In genomic region chr21:33480481-33481103, GRCh38 we compare ENCODE assay signal across 8 cellular contexts. TPM values are rescaled to one million over a fixed set of nuclear protein-coding genes. Genes with fewer than 3 reads are reported as not detected.
DNase-seq lines count a peak whose midpoint lies in the region; ATAC-seq and TF ChIP-seq lines count a peak whose summit lies in the region.

No MANE protein-coding gene starts in this region.

- peak overlapping the region; percentile 95 for H4K8ac ChIP-seq in trophoblast cell (ENCODE audit: low read depth, low read length)

- H3K4me2 ChIP-seq in DOHH2 (ENCODE audit: low read length) (peak overlapping the region; percentile 61), trophoblast cell (ENCODE audit: low read length) (peak overlapping the region; percentile 89)

- H3K18ac ChIP-seq in trophoblast cell (ENCODE audit: low read length): peak overlapping the region; percentile 94

- H2AK5ac ChIP-seq in trophoblast cell (ENCODE audit: low read length): no peak overlapping the region

- peaks cover 30% of the 10 kb centered on the region for H3K79me2 ChIP-seq in DOHH2 (ENCODE audit: control insufficient read depth, low read length)
- peaks cover 7% of the 10 kb centered on the region for H3K79me2 ChIP-seq in trophoblast cell (ENCODE audit: control insufficient read depth, insufficient read depth, low read length, poor library complexity)

- H4K20me1 ChIP-seq in DOHH2 (ENCODE audit: control insufficient read depth, insufficient read depth, low read depth, low read length): no peaks in the 10 kb centered on the region

- peak overlapping the region; percentile 55 for H3K14ac ChIP-seq in trophoblast cell (ENCODE audit: low read length)

- peak overlapping the region; percentile 59 for H3K4ac ChIP-seq in trophoblast cell (ENCODE audit: low read depth, low read length)

- H3K9me3 ChIP-seq in DOHH2 (ENCODE audit: control insufficient read depth, insufficient read depth, low read length) (no peaks in the 10 kb centered on the region), Peyer's patch (no peaks in the 10 kb centered on the region), esophagus muscularis mucosa (no peaks in the 10 kb centered on the region), trophoblast cell (ENCODE audit: insufficient read depth, low read depth, low read length) (no peaks in the 10 kb centered on the region)

- in situ Hi-C loops in KBM-7 (cut with MboI; ENCODE audit: low pct_unique_long_range_greater_than_20kb, low sequenced_read_pairs): no loop called here

- peaks cover 2% of the 10 kb centered on the region; the same call in 1 of the 2 replicates for H3F3A ChIP-seq in DOHH2 (ENCODE audit: control insufficient read depth, insufficient read depth)

- peak overlapping the region; percentile 80 for H2AFZ ChIP-seq in trophoblast cell (ENCODE audit: insufficient read depth, low read length, poor library complexity)

- H3K23ac ChIP-seq in trophoblast cell (ENCODE audit: low read length): no peak overlapping the region

- H3K27ac ChIP-seq in DOHH2 (ENCODE audit: low read depth, low read length): peak overlapping the region; percentile 52
- peak overlapping the region; percentile 96 to 99 (median 98) for H3K27ac ChIP-seq in Peyer's patch
- peak overlapping the region; percentile 91 to 96 (median 96) for H3K27ac ChIP-seq in esophagus muscularis mucosa (replicated peaks in 1 of 4)
- peak overlapping the region; percentile 72 for H3K27ac ChIP-seq in trophoblast cell (ENCODE audit: low read depth, low read length)

- TF ChIP-seq CTCF in DOHH2 (IDR thresholded peaks at IDR 0.05; ENCODE audit: low read depth, low read length, poor library complexity, severe bottlenecking) (no peak), Peyer's patch (IDR thresholded peaks at IDR 0.05) (no peak), esophagus muscularis mucosa (IDR thresholded peaks at IDR 0.05) (no peak)

- H2BK120ac ChIP-seq in trophoblast cell (ENCODE audit: insufficient read depth, low read length, poor library complexity): peak overlapping the region; percentile 87

- H3K9ac ChIP-seq in trophoblast cell (ENCODE audit: low read length): peak overlapping the region; percentile 70

- TF ChIP-seq EP300 in esophagus muscularis mucosa (IDR thresholded peaks at IDR 0.05): no peak

- H3K4me3 ChIP-seq in DOHH2 (ENCODE audit: low read length): peak overlapping the region; percentile 76
- H3K4me3 ChIP-seq in Peyer's patch: peak overlapping the region; percentile 89 to 95 (median 91)
- H3K4me3 ChIP-seq in esophagus muscularis mucosa: peak overlapping the region; percentile 72 to 94 (median 82)
- H3K4me3 ChIP-seq in trophoblast cell (ENCODE audit: low read depth, low read length): peak overlapping the region; percentile 83

- peaks cover 11% of the 10 kb centered on the region for H3K79me1 ChIP-seq in trophoblast cell (ENCODE audit: low read length)

- H3K36me3 ChIP-seq in DOHH2 (ENCODE audit: control insufficient read depth, low read length) (0 out of 2 replicates have a peak, but pooled peaks cover 2% of the 10 kb centered on the region), Peyer's patch (no peaks in the 10 kb centered on the region), esophagus muscularis mucosa (no peaks in the 10 kb centered on the region), trophoblast cell (ENCODE audit: control insufficient read depth in 1 of 2, insufficient read depth in 2 of 2, low read length in 2 of 2) (no peaks in the 10 kb centered on the region)

- peak overlapping the region; percentile 85 for H4K12ac ChIP-seq in trophoblast cell (ENCODE audit: low read depth, low read length)

- WGBS in esophagus muscularis mucosa: 30% methylated on average over 17 of the region's 17 CpGs
- WGBS in trophoblast cell (ENCODE audit: extremely low coverage, insufficient coverage, insufficient read length): no CpG with 5 or more reads among the region's 17 CpGs

- peaks cover 13% of the 10 kb centered on the region for H3K4me1 ChIP-seq in DOHH2 (ENCODE audit: control insufficient read depth, low read length)
- peaks cover 0 to 8% (median 3%) of the 10 kb centered on the region in 4 donors for H3K4me1 ChIP-seq in Peyer's patch
- peaks cover 19 to 32% (median 23%) of the 10 kb centered on the region in 4 donors for H3K4me1 ChIP-seq in esophagus muscularis mucosa
- H3K4me1 ChIP-seq in trophoblast cell (ENCODE audit: control insufficient read depth in 1 of 2, insufficient read depth in 2 of 2, low read length in 2 of 2): peaks cover 3 to 5% of the 10 kb centered on the region in 2 experiments

- DNase-seq in Peyer's patch (no peak), esophagus muscularis mucosa (ENCODE audit: extremely low spot score) (no peak), trophoblast cell (no peak), NCI-H510A treated with DMSO at 0.1 percent for 48 hours (lab: John Stamatoyannopoulos, UW) (no peak), KBM-7 (no peak)

- peak overlapping the region; percentile 24 for H2BK12ac ChIP-seq in trophoblast cell (ENCODE audit: low read length)

- H3K27me3 ChIP-seq in DOHH2 (ENCODE audit: control insufficient read depth, low read length): no peaks in the 10 kb centered on the region
- no peaks in the 10 kb centered on the region for H3K27me3 ChIP-seq in Peyer's patch
- no peaks in the 10 kb centered on the region for H3K27me3 ChIP-seq in esophagus muscularis mucosa
- no peaks in the 10 kb centered on the region for H3K27me3 ChIP-seq in trophoblast cell (ENCODE audit: insufficient read depth, low read length)

- H3K9me2 ChIP-seq in DOHH2 (replicated peaks; ENCODE audit: control insufficient read depth, low read length): no peaks in the 10 kb centered on the region

- intact Hi-C loops in esophagus muscularis mucosa (cut with DNase I): loop anchor here (5.0 kb wide), 1 partner anchor 62 kb away; the partner anchor contains the start of genes GART and SON

- TF ChIP-seq POLR2A in Peyer's patch (IDR thresholded peaks at IDR 0.05) (no peak), esophagus muscularis mucosa (IDR thresholded peaks at IDR 0.05; ENCODE audit: low read depth) (no peak)

- peak overlapping the region; percentile 79 for H4K91ac ChIP-seq in trophoblast cell (ENCODE audit: low read depth, low read length)

- peak overlapping the region; percentile 80 for H2BK5ac ChIP-seq in trophoblast cell (ENCODE audit: low read depth, low read length, poor library complexity)

- no peak for ATAC-seq in HG02938 (IDR thresholded peaks at IDR 0.05; ENCODE audit: unreplicated experiment)
- no peak for ATAC-seq in HG02642 (IDR thresholded peaks at IDR 0.05; ENCODE audit: poor library complexity, unreplicated experiment)

RNA-seq across cellular contexts. Expression of gene TMEM50B, which starts 0.8 kb away (rescaled TPM):
- 100 to 1,000 TPM in 1 of 4 donors, 10 to 100 TPM in 3; 64.4 to 116 (median 94.7) TPM for total RNA-seq in Peyer's patch
- total RNA-seq in esophagus muscularis mucosa: 10 to 100 TPM; 40.2 to 95.1 (median 67.2) TPM
- 14.9 TPM in 2 replicates for polyA plus RNA-seq in trophoblast cell (2013)

RNA-seq across cellular contexts. Expression of gene DNAJC28, which starts 10.9 kb away (rescaled TPM):
- total RNA-seq in Peyer's patch (1 to 10 TPM in 3 of 4 donors, not detected in 1; 1.9 to 4.4 (median 2.5) TPM), esophagus muscularis mucosa (1 to 10 TPM in 3 of 4 donors, under 1 TPM in 1; 0.83 to 2.1 (median 1.7) TPM)
- polyA plus RNA-seq in trophoblast cell (2013): 2.4 and 2.5 TPM in 2 replicates
